In genomic region chr16:67415872-67416793, GRCh38 we compare ENCODE assay signal across 1 cellular context.
A peak's percentile ranks its signal among the peaks of the same experiment; 100 is the strongest.
TF ChIP-seq lines count a peak whose summit lies in the region.

ZDHHC1 (minus strand) TSS chr16:67416477; CDS start chr16:67407775, 8,702 bp downstream.

TF ChIP-seq in HepG2, 621 proteins besides CTCF, POLR2A, EP300 and RAD21 (continued from another document and continues in another):
- TF ChIP-seq E2F1 (CRISPR knock-in tag; IDR thresholded peaks at IDR 0.05) (peak; percentile 45; the same call in 1 of the 2 replicates), IRX3 (CRISPR knock-in tag; IDR thresholded peaks at IDR 0.05; ENCODE audit: borderline replicate concordance, low read depth) (0 out of 2 replicates have a peak, but pooled peaks have one; percentile 28), ATF7 (IDR thresholded peaks at IDR 0.05) (no peak), ATF7 (CRISPR knock-in tag; IDR thresholded peaks at IDR 0.05) (peak; percentile 28; the same call in 1 of the 2 replicates), ZNF362 (CRISPR knock-in tag; IDR thresholded peaks at IDR 0.05; ENCODE audit: borderline replicate concordance) (0 out of 2 replicates have a peak, but pooled peaks have one; percentile 24), NR3C1 (CRISPR knock-in tag; IDR thresholded peaks at IDR 0.05) (peak; percentile 53; the same call in 1 of the 2 replicates), ZNF180 (CRISPR knock-in tag; IDR thresholded peaks at IDR 0.05; ENCODE audit: borderline replicate concordance, low read depth) (0 out of 2 replicates have a peak, but pooled peaks have one; percentile 51), THAP7 (CRISPR knock-in tag; IDR thresholded peaks at IDR 0.05) (no peak), TP53 (CRISPR knock-in tag; conservative IDR thresholded peaks at IDR 0.05) (0 out of 2 replicates have a peak, but pooled peaks have one; percentile 56), ZHX2 (IDR thresholded peaks at IDR 0.05; ENCODE audit: low read depth) (no peak), ZHX2 (CRISPR knock-in tag; IDR thresholded peaks at IDR 0.05; ENCODE audit: borderline replicate concordance) (peak; percentile 94), ELF3 (CRISPR knock-in tag; IDR thresholded peaks at IDR 0.05) (0 out of 2 replicates have a peak, but pooled peaks have one; percentile 12), ZSCAN12 (CRISPR knock-in tag; IDR thresholded peaks at IDR 0.05) (0 out of 2 replicates have a peak, but pooled peaks have one; percentile 88), ZNF660 (CRISPR knock-in tag; IDR thresholded peaks at IDR 0.05; ENCODE audit: borderline replicate concordance, low read depth) (no peak), BORCS8-MEF2B (CRISPR knock-in tag; IDR thresholded peaks at IDR 0.05) (peak; percentile 81; the same call in 1 of the 2 replicates), ZNF468 (CRISPR knock-in tag; IDR thresholded peaks at IDR 0.05) (no peak), SRSF9 (IDR thresholded peaks at IDR 0.05; ENCODE audit: borderline replicate concordance, insufficient read depth, low read depth, low read length, poor library complexity, severe bottlenecking) (no peak), HMGXB3 (CRISPR knock-in tag; IDR thresholded peaks at IDR 0.05; ENCODE audit: borderline replicate concordance) (no peak), ZBTB34 (CRISPR knock-in tag; IDR thresholded peaks at IDR 0.05) (no peak), ZNF576 (CRISPR knock-in tag; IDR thresholded peaks at IDR 0.05) (peak; percentile 16; the same call in 1 of the 2 replicates), ZNF629 (CRISPR knock-in tag; conservative IDR thresholded peaks at IDR 0.05) (peak; percentile 60; the same call in 1 of the 2 replicates), JUND (CRISPR knock-in tag; IDR thresholded peaks at IDR 0.05) (no peak), ZFP91 (CRISPR knock-in tag; IDR thresholded peaks at IDR 0.05; ENCODE audit: borderline replicate concordance) (peak; percentile 75; the same call in 1 of the 2 replicates), KLF11 (CRISPR knock-in tag; IDR thresholded peaks at IDR 0.05) (no peak), ZNF704 (CRISPR knock-in tag; IDR thresholded peaks at IDR 0.05; ENCODE audit: borderline replicate concordance) (no peak), ISX (CRISPR knock-in tag; conservative IDR thresholded peaks at IDR 0.05) (0 out of 2 replicates have a peak, but pooled peaks have one; percentile 45), ZNF276 (CRISPR knock-in tag; IDR thresholded peaks at IDR 0.05; ENCODE audit: low read depth) (no peak), MIER3 (CRISPR knock-in tag; IDR thresholded peaks at IDR 0.05; ENCODE audit: borderline replicate concordance) (no peak), PHF21A (CRISPR knock-in tag; IDR thresholded peaks at IDR 0.05) (no peak), DNMT3B (CRISPR knock-in tag; conservative IDR thresholded peaks at IDR 0.05) (no peak), CSRNP2 (CRISPR knock-in tag; conservative IDR thresholded peaks at IDR 0.05; ENCODE audit: low read depth) (no peak), ZNF12 (CRISPR knock-in tag; IDR thresholded peaks at IDR 0.05) (no peak)
